In the genomic region with DNA sequence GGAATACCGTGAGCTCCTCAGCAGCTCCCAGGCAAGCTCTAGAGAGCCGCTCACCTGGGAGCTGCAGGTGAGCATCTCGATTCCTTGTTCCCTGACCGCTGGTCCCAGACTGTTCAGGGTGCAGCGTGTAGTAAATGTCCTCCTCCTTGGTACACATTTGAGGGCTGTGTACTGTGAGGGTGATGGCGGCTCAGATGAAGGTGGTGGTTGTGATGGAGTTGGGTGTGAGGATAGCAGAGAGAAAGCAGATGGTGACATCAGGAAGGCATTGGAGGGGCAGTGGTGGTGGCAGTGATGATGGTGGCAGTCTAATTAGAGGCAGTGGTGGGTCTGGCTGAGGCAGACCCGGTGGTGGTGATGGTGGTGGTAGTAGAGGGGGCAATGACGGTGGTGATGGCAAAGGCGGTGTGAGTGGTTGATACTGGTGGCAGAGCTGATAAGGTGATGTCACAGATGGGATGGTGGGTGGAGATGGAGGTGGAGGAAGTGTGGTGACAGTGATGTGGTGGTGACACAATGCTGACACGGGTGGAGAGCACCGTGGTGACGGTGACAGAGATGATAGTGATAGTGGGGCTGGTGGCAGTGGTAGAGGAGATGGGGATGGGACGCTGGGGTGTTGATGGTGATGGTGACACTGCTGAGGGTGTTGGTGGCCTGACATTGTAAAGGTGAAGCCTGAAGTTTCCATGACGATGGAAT, we compare ENCODE assay signal across 22 cellular contexts. TPM values are rescaled to one million over a fixed set of nuclear protein-coding genes. Genes with fewer than 3 reads are reported as not detected.
DNase-seq lines count a peak whose midpoint lies in the region; ATAC-seq and TF ChIP-seq lines count a peak whose summit lies in the region.
"Had no signal": no experiment of that assay in that cellular context is flagged by ENCODE, and none has a peak within 500 bp of the region (broad histone marks: within the 10 kb centered on the region; RNA-seq: fewer than 3 reads in every experiment).

A gene (minus strand): TSS at position 51 of the 702 bp plus-strand sequence. CDS start 3,645 bp downstream, outside the sequence.

- no peaks in the 10 kb centered on the region for H3K9me3 Mint-ChIP-seq in activated T-helper 17 cell treated with anti-CD3 and anti-CD28 coated beads, Interleukin-2, amount 50 U/mL, for 72 hours
- peaks cover 2% of the 10 kb centered on the region for H3K9me3 Mint-ChIP-seq in neural progenitor cell
- H3K9me3 Mint-ChIP-seq: stimulated activated naive CD8-positive, alpha-beta T cell treated with anti-CD3 and anti-CD28 coated beads, Interleukin-15, Interleukin-2, amounts not matched to agents 100 ng/mL and 50 ng/mL, for 24 hours had no signal

- TF ChIP-seq CTCF in HEK293 (tag by site-specific recombination; IDR thresholded peaks at IDR 0.05) = no peak
- TF ChIP-seq CTCF in neural progenitor cell (IDR thresholded peaks at IDR 0.05) = no peak

- H3K4me2 ChIP-seq in neural progenitor cell = no peak within 1 kb of the TSS
- H3K4me2 ChIP-seq: SK-N-SH had no signal

- H2AFZ ChIP-seq in neural progenitor cell (replicated peaks) = no peak within 1 kb of the TSS

- H3K4me1 ChIP-seq in HEK293 (ENCODE audit: control insufficient read depth, insufficient read depth, low read length) (no peaks in the 10 kb centered on the region), neural progenitor cell (peaks cover 5% of the 10 kb centered on the region)
- H3K4me1 ChIP-seq: ascending aorta, Peyer's patch, sigmoid colon had no signal

- DNase-seq in activated CD4-positive, alpha-beta T cell treated with anti-CD3 and anti-CD28 coated beads for 4 hours = peak; percentile 37 to 52
- no peak for DNase-seq in activated CD4-positive, alpha-beta T cell treated with anti-CD3 and anti-CD28 coated beads, Interleukin-2, amount 50 U/mL, for 1 hour
- DNase-seq in neural progenitor cell (ENCODE audit: low spot score) = no peak
- DNase-seq: DND-41, foreskin melanocyte, left colon, mucosa of descending colon, NCI-H1417, Peyer's patch, sigmoid colon, SK-N-SH had no signal

- no peak within 1 kb of the TSS for H3K9ac ChIP-seq in neural progenitor cell
- H3K9ac ChIP-seq: SK-N-SH had no signal

- no peaks in the 10 kb centered on the region for H3K36me3 ChIP-seq in HEK293 (ENCODE audit: control insufficient read depth in 2 of 2, insufficient read depth in 1 of 2, low read length in 2 of 2)
- H3K36me3 ChIP-seq in neural progenitor cell = no peaks in the 10 kb centered on the region
- H3K36me3 ChIP-seq: ascending aorta, Peyer's patch, sigmoid colon had no signal

- H3K27me3 ChIP-seq in neural progenitor cell = peaks cover 53% of the 10 kb centered on the region
- H3K27me3 ChIP-seq: ascending aorta, Peyer's patch had no signal

- H3K9me3 ChIP-seq in HEK293 (ENCODE audit: control insufficient read depth, insufficient read depth, low read depth, low read length) (no peaks in the 10 kb centered on the region), neural progenitor cell (ENCODE audit: low read depth) (no peaks in the 10 kb centered on the region)
- H3K9me3 ChIP-seq: ascending aorta, mucosa of descending colon, Peyer's patch, sigmoid colon, SK-N-SH had no signal

- H3K4me3 ChIP-seq in HEK293 (ENCODE audit: low read depth, low read length) = no peak within 1 kb of the TSS
- H3K4me3 ChIP-seq in neural progenitor cell = no peak within 1 kb of the TSS
- H3K4me3 ChIP-seq: ascending aorta, mucosa of descending colon, Peyer's patch, sigmoid colon had no signal

- no peaks in the 10 kb centered on the region for H3K79me2 ChIP-seq in neural progenitor cell (ENCODE audit: low read depth)

- peaks cover 14% of the 10 kb centered on the region for H3K4me1 Mint-ChIP-seq in activated T-helper 17 cell treated with anti-CD3 and anti-CD28 coated beads, Interleukin-2, amount 50 U/mL, for 72 hours
- H3K4me1 Mint-ChIP-seq in neural progenitor cell = peaks cover 5% of the 10 kb centered on the region

- H3F3A ChIP-seq in neural progenitor cell (ENCODE audit: low read depth) = no peaks in the 10 kb centered on the region

- peaks cover 36% of the 10 kb centered on the region for H3K27me3 Mint-ChIP-seq in activated T-helper 17 cell treated with anti-CD3 and anti-CD28 coated beads, Interleukin-2, amount 50 U/mL, for 72 hours
- peaks cover 32% of the 10 kb centered on the region for H3K27me3 Mint-ChIP-seq in neural progenitor cell (ENCODE audit: insufficient read depth, low read depth)

- no peak within 1 kb of the TSS for H3K4me3 Mint-ChIP-seq in activated T-helper 17 cell treated with anti-CD3 and anti-CD28 coated beads, Interleukin-2, amount 50 U/mL, for 72 hours
- peak within 1 kb of the TSS; percentile 20 for H3K4me3 Mint-ChIP-seq in neural progenitor cell
- H3K4me3 Mint-ChIP-seq: stimulated activated naive CD8-positive, alpha-beta T cell treated with anti-CD3 and anti-CD28 coated beads, Interleukin-15, Interleukin-2, amounts not matched to agents 100 ng/mL and 50 ng/mL, for 24 hours had no signal

- CTCF ChIA-PET in HEK293 (lab: Yijun Ruan, JAX) = interaction anchor here (0.6 kb wide), 1 partner anchor 295 kb away, joined by 3 read pairs; no protein-coding TSS in a partner anchor

- H4K20me1 ChIP-seq in neural progenitor cell (ENCODE audit: low read depth) = no peaks in the 10 kb centered on the region

- H3K27ac Mint-ChIP-seq in activated T-helper 17 cell treated with anti-CD3 and anti-CD28 coated beads, Interleukin-2, amount 50 U/mL, for 72 hours = peak within 1 kb of the TSS; percentile 23
- H3K27ac Mint-ChIP-seq in neural progenitor cell = no peak within 1 kb of the TSS
- H3K27ac Mint-ChIP-seq: stimulated activated naive CD8-positive, alpha-beta T cell treated with anti-CD3 and anti-CD28 coated beads, Interleukin-15, Interleukin-2, amounts not matched to agents 100 ng/mL and 50 ng/mL, for 24 hours had no signal

- no peaks in the 10 kb centered on the region for H3K36me3 Mint-ChIP-seq in activated T-helper 17 cell treated with anti-CD3 and anti-CD28 coated beads, Interleukin-2, amount 50 U/mL, for 72 hours (ENCODE audit: low read depth)
- H3K36me3 Mint-ChIP-seq in neural progenitor cell = no peaks in the 10 kb centered on the region

- POLR2A ChIA-PET in HEK293 (lab: Yijun Ruan, JAX) = no interaction called here

- ATAC-seq in activated T-helper 17 cell treated with anti-CD3 and anti-CD28 coated beads, Interleukin-2, amount 50 U/mL, for 72 hours (replicated peaks) = peak; percentile 92
- ATAC-seq in GM18498 (IDR thresholded peaks at IDR 0.05; ENCODE audit: unreplicated experiment) (no peak), HG03139 (IDR thresholded peaks at IDR 0.05; ENCODE audit: unreplicated experiment) (no peak), GM18870 (IDR thresholded peaks at IDR 0.05; ENCODE audit: unreplicated experiment) (no peak)
- ATAC-seq: left colon, mucosa of descending colon had no signal

- H3K27ac ChIP-seq in HEK293 (ENCODE audit: extremely low read depth, low read depth, low read length) = no peak within 1 kb of the TSS
- H3K27ac ChIP-seq in neural progenitor cell = no peak within 1 kb of the TSS
- H3K27ac ChIP-seq: ascending aorta, C4-2B, HL-60, Peyer's patch, sigmoid colon had no signal

TF ChIP-seq in HEK293, 187 proteins besides CTCF, POLR2A, EP300 and RAD21:
- TF ChIP-seq EGR2 (tag by site-specific recombination; IDR thresholded peaks at IDR 0.05; ENCODE audit: low read depth) (peak; percentile 93), ZNF660 (tag by site-specific recombination; IDR thresholded peaks at IDR 0.05) (no peak), ZBTB20 (tag by site-specific recombination; IDR thresholded peaks at IDR 0.05) (no peak), SALL2 (tag by site-specific recombination; IDR thresholded peaks at IDR 0.05; ENCODE audit: borderline replicate concordance) (0 out of 2 replicates have a peak, but pooled peaks have one; percentile 28), ZFHX2 (tag by site-specific recombination; conservative IDR thresholded peaks at IDR 0.05) (peak; percentile 90)
- TF ChIP-seq, protein P1, sequence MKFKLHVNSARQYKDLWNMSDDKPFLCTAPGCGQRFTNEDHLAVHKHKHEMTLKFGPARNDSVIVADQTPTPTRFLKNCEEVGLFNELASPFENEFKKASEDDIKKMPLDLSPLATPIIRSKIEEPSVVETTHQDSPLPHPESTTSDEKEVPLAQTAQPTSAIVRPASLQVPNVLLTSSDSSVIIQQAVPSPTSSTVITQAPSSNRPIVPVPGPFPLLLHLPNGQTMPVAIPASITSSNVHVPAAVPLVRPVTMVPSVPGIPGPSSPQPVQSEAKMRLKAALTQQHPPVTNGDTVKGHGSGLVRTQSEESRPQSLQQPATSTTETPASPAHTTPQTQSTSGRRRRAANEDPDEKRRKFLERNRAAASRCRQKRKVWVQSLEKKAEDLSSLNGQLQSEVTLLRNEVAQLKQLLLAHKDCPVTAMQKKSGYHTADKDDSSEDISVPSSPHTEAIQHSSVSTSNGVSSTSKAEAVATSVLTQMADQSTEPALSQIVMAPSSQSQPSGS (tag by site-specific recombination; IDR thresholded peaks at IDR 0.05; ENCODE audit: low read depth) = peak; percentile 5; the same call in 1 of the 2 replicates
TF ChIP-seq in HEK293: peak in this region for 4.

RNA-seq across cellular contexts. Expression of the gene that starts here (rescaled TPM):
- total RNA-seq in activated T-helper 17 cell treated with anti-CD3 and anti-CD28 coated beads, Interleukin-2, amount 50 U/mL, for 72 hours = not detected
- total RNA-seq in neural progenitor cell (ENCODE audit: low replicate concordance) = not detected in 2 replicates
- total RNA-seq: ascending aorta, endothelial cell of umbilical vein, left colon, mucosa of descending colon, osteoblast, Peyer's patch, sigmoid colon had no signal

Comparison
In these comparisons a context has a peak if more than half of its experiments do, and no peak if none do; other contexts are left out.
1. DNase-seq: peak in activated CD4-positive, alpha-beta T cell treated with anti-CD3 and anti-CD28 coated beads for 4 hours (2 of 2); none in activated CD4-positive, alpha-beta T cell treated with anti-CD3 and anti-CD28 coated beads, Interleukin-2, amount 50 U/mL, for 1 hour (single experiment) and neural progenitor cell (single experiment).
2. Peak in ATAC-seq in activated T-helper 17 cell treated with anti-CD3 and anti-CD28 coated beads, Interleukin-2, amount 50 U/mL, for 72 hours; RNA of the gene not detected or under 1 TPM.